In the genomic region with DNA sequence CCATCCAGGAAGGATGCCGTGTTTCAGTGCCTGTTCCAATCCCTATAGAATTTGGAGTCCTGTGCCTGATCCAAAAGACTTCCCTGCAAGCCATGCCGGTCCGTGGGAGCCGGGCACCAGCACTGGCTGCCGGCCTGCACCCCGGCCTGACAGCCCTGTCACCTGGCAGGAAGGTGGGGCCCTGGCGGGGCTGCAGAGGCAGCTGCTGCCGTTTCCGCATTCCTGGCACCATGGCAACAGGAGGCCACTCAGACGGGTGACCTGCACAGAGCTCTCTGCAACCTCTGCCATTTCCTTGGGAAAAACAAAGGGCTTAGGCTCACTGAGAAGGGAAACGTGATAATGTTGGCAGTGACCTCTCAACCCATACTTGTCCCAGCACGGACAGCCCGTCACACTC, we compare ENCODE assay signal across 9 cellular contexts.
DNase-seq lines count a peak whose midpoint lies in the region; ATAC-seq and TF ChIP-seq lines count a peak whose summit lies in the region.
"Had no signal": no experiment of that assay in that cellular context is flagged by ENCODE, and none has a peak within 500 bp of the region (broad histone marks: within the 10 kb centered on the region; RNA-seq: fewer than 3 reads in every experiment).

No MANE protein-coding gene starts in this region.

- no peak for TF ChIP-seq POLR2A in erythroblast (IDR thresholded peaks at IDR 0.05; ENCODE audit: low read length)

- H3K4me1 ChIP-seq in PC-3 (ENCODE audit: insufficient read depth, low read length) (no peaks in the 10 kb centered on the region; the same call in 1 of the 2 replicates), hepatocyte (ENCODE audit: insufficient read depth) (peaks cover 47% of the 10 kb centered on the region)
- H3K4me1 ChIP-seq: BLaER1 had no signal

- DNase-seq in activated T-cell treated with anti-CD3 and anti-CD28 coated beads, Interleukin-2, amount 50 U/mL, for 72 hours: peak; percentile 11 to 12
- DNase-seq in activated T-cell treated with anti-CD3 and anti-CD28 coated beads, Interleukin-2, amount 50 U/mL, for 1 hour: no peak
- DNase-seq in PC-3 (peak; percentile 47), hepatocyte (ENCODE audit: low spot score) (peak; percentile 91), AML-193 (lab: John Stamatoyannopoulos, UW) (no peak), erythroblast (lab: John Stamatoyannopoulos, UW) (no peak)
- DNase-seq in stimulated activated naive CD8-positive, alpha-beta T cell treated with anti-CD3 and anti-CD28 coated beads, Interleukin-15, amount 100 ng/mL, for 72 hours: no peak

- POLR2A ChIA-PET in PC-3 (lab: Charles Lee; ENCODE audit: unreplicated experiment): no interaction called here

- CTCF ChIA-PET in PC-3 (lab: Charles Lee): interaction anchor here (0.6 kb wide), 1 partner anchor 37 kb away, joined by 3 read pairs; no protein-coding TSS in a partner anchor

- H4K20me1 ChIP-seq in PC-3 (ENCODE audit: low read length): no peaks in the 10 kb centered on the region
- no peaks in the 10 kb centered on the region for H4K20me1 ChIP-seq in hepatocyte (ENCODE audit: insufficient read depth, poor library complexity, severe bottlenecking)
- H4K20me1 ChIP-seq: BLaER1 had no signal

- H3F3A ChIP-seq in PC-3 (ENCODE audit: low read length, unreplicated experiment): no peaks in the 10 kb centered on the region

- no TSS peak for BruUV-seq in PC-3 (replicated peaks; lab: Mats Ljungman, UMichigan)

- peak in 1 of 2 donors; percentile 36 for ATAC-seq in activated T-cell treated with anti-CD3 and anti-CD28 coated beads, Interleukin-2, amount 50 U/mL, for 72 hours (replicated peaks in 1 of 2)
- ATAC-seq in PC-3: peak; percentile 81
- ATAC-seq in stimulated activated naive CD8-positive, alpha-beta T cell treated with anti-CD3 and anti-CD28 coated beads, Interleukin-15, amount 100 ng/mL, for 72 hours: peak; percentile 77
- no peak for ATAC-seq in HG03039 (IDR thresholded peaks at IDR 0.05; ENCODE audit: unreplicated experiment)

- H3K27me3 ChIP-seq in PC-3 (ENCODE audit: low read length) (no peaks in the 10 kb centered on the region), hepatocyte (no peaks in the 10 kb centered on the region)
- H3K27me3 ChIP-seq: BLaER1 had no signal

- no peaks in the 10 kb centered on the region for H3K9me2 ChIP-seq in PC-3 (replicated peaks; ENCODE audit: low read length)
- H3K9me2 ChIP-seq in hepatocyte (replicated peaks; ENCODE audit: insufficient read depth): no peaks in the 10 kb centered on the region

- no peak overlapping the region for H3K4me3 Mint-ChIP-seq in activated T-cell treated with anti-CD3 and anti-CD28 coated beads, Interleukin-2, amount 50 U/mL, for 72 hours
- peak overlapping the region in 1 of 2 donors; percentile 27 for H3K4me3 Mint-ChIP-seq in stimulated activated naive CD8-positive, alpha-beta T cell treated with anti-CD3 and anti-CD28 coated beads, Interleukin-15, amount 100 ng/mL, for 72 hours

- no peak overlapping the region for H3K27ac ChIP-seq in PC-3 (ENCODE audit: low read length)
- H3K27ac ChIP-seq in hepatocyte: peak overlapping the region; percentile 91
- H3K27ac ChIP-seq: BLaER1 had no signal

- TF ChIP-seq CTCF in PC-3 (conservative IDR thresholded peaks at IDR 0.05; ENCODE audit: low read depth, low read length) (no peak), hepatocyte (IDR thresholded peaks at IDR 0.05; ENCODE audit: poor library complexity) (no peak)

- intact Hi-C loops in PC-3 (cut with micrococcal nuclease): no loop called here

- 15% methylated on average over 13 of the region's 13 CpGs for WGBS in hepatocyte (ENCODE audit: low lambda C conversion rate, missing lambda C conversion rate)

- no peak overlapping the region for H3K27ac Mint-ChIP-seq in activated T-cell treated with anti-CD3 and anti-CD28 coated beads, Interleukin-2, amount 50 U/mL, for 72 hours
- no peak overlapping the region for H3K27ac Mint-ChIP-seq in stimulated activated naive CD8-positive, alpha-beta T cell treated with anti-CD3 and anti-CD28 coated beads, Interleukin-15, amount 100 ng/mL, for 72 hours

- H3K4me2 ChIP-seq in PC-3 (ENCODE audit: low read length): no peak overlapping the region
- H3K4me2 ChIP-seq in hepatocyte: peak overlapping the region; percentile 68
- H3K4me2 ChIP-seq: BLaER1 had no signal

- H3K36me3 Mint-ChIP-seq in activated T-cell treated with anti-CD3 and anti-CD28 coated beads, Interleukin-2, amount 50 U/mL, for 72 hours (ENCODE audit: insufficient read depth in 2 of 2): no peaks in the 10 kb centered on the region

- peak overlapping the region; percentile 53; the same call in 1 of the 2 replicates for H2AFZ ChIP-seq in PC-3 (ENCODE audit: low read length)
- peak overlapping the region; percentile 52 for H2AFZ ChIP-seq in hepatocyte

- no peaks in the 10 kb centered on the region for H3K79me2 ChIP-seq in PC-3 (ENCODE audit: low read length)
- no peaks in the 10 kb centered on the region for H3K79me2 ChIP-seq in hepatocyte

- H3K27me3 Mint-ChIP-seq in activated T-cell treated with anti-CD3 and anti-CD28 coated beads, Interleukin-2, amount 50 U/mL, for 72 hours (ENCODE audit: low read depth): peaks cover 6% of the 10 kb centered on the region
- peaks cover 7% of the 10 kb centered on the region for H3K27me3 Mint-ChIP-seq in stimulated activated naive CD8-positive, alpha-beta T cell treated with anti-CD3 and anti-CD28 coated beads, Interleukin-15, amount 100 ng/mL, for 72 hours

- H3K9me3 Mint-ChIP-seq in activated T-cell treated with anti-CD3 and anti-CD28 coated beads, Interleukin-2, amount 50 U/mL, for 72 hours: no peaks in the 10 kb centered on the region
- no peaks in the 10 kb centered on the region for H3K9me3 Mint-ChIP-seq in stimulated activated naive CD8-positive, alpha-beta T cell treated with anti-CD3 and anti-CD28 coated beads, Interleukin-15, amount 100 ng/mL, for 72 hours

- no peak overlapping the region for H3K4me3 ChIP-seq in PC-3 (ENCODE audit: low read length)
- no peak overlapping the region for H3K4me3 ChIP-seq in hepatocyte
- H3K4me3 ChIP-seq: BLaER1 had no signal

- H3K4me1 Mint-ChIP-seq in activated T-cell treated with anti-CD3 and anti-CD28 coated beads, Interleukin-2, amount 50 U/mL, for 72 hours (ENCODE audit: low read depth): peaks cover 12% of the 10 kb centered on the region
- peaks cover 12% of the 10 kb centered on the region for H3K4me1 Mint-ChIP-seq in stimulated activated naive CD8-positive, alpha-beta T cell treated with anti-CD3 and anti-CD28 coated beads, Interleukin-15, amount 100 ng/mL, for 72 hours

- no peaks in the 10 kb centered on the region for H3K9me3 ChIP-seq in PC-3 (ENCODE audit: low read length)
- H3K9me3 ChIP-seq in hepatocyte (ENCODE audit: low read depth): no peaks in the 10 kb centered on the region
- H3K9me3 ChIP-seq: BLaER1 had no signal

- H3K9ac ChIP-seq in PC-3 (ENCODE audit: low read length): no peak overlapping the region
- H3K9ac ChIP-seq: BLaER1 had no signal

- H3K36me3 ChIP-seq in PC-3 (ENCODE audit: low read depth, low read length) (no peaks in the 10 kb centered on the region), hepatocyte (replicated peaks; ENCODE audit: insufficient read depth, low read depth) (no peaks in the 10 kb centered on the region)
- H3K36me3 ChIP-seq: BLaER1 had no signal

Comparison
In these comparisons a context has a peak if more than half of its experiments do, and no peak if none do; other contexts are left out.
1. DNase-seq: peak in activated T-cell treated with anti-CD3 and anti-CD28 coated beads, Interleukin-2, amount 50 U/mL, for 72 hours (2 of 2), PC-3 (single experiment) and hepatocyte (single experiment); none in activated T-cell treated with anti-CD3 and anti-CD28 coated beads, Interleukin-2, amount 50 U/mL, for 1 hour (single experiment), stimulated activated naive CD8-positive, alpha-beta T cell treated with anti-CD3 and anti-CD28 coated beads, Interleukin-15, amount 100 ng/mL, for 72 hours (0 of 2), AML-193 (0 of 2) and erythroblast (0 of 2).